9 cellular contexts compared by ENCODE assay signal in genomic region chr19:49436381-49437017, GRCh38. TPM values are rescaled to one million over a fixed set of nuclear protein-coding genes. Genes with fewer than 3 reads are reported as not detected.
DNase-seq lines count a peak whose midpoint lies in the region; ATAC-seq and TF ChIP-seq lines count a peak whose summit lies in the region.
"Had no signal": no experiment of that assay in that cellular context is flagged by ENCODE, and none has a peak within 500 bp of the region (broad histone marks: within the 10 kb centered on the region; RNA-seq: fewer than 3 reads in every experiment).

No MANE protein-coding gene starts in this region.

- H3K27ac ChIP-seq in HUES48 (ENCODE audit: low read depth, low read length) (no peak overlapping the region), PC-9 (no peak overlapping the region)
- H3K27ac ChIP-seq: ascending aorta, HL-60 had no signal

- H3K36me3 ChIP-seq in HUES48 (ENCODE audit: control insufficient read depth, insufficient read depth, low read length) (no peaks in the 10 kb centered on the region), PC-9 (ENCODE audit: low read depth) (no peaks in the 10 kb centered on the region)
- H3K36me3 ChIP-seq: ascending aorta had no signal

- no peaks in the 10 kb centered on the region for H4K20me1 ChIP-seq in PC-9 (ENCODE audit: insufficient read depth)

- no TSS peak for BruUV-seq in PC-9 (replicated peaks; lab: Mats Ljungman, UMichigan)

- no peak overlapping the region for H3K4me2 ChIP-seq in PC-9

- H3K4me1 ChIP-seq in HUES48 (ENCODE audit: control insufficient read depth, insufficient read depth, low read length) (peaks cover 4% of the 10 kb centered on the region; the same call in 1 of the 2 replicates), PC-9 (replicated peaks; ENCODE audit: insufficient read depth) (no peaks in the 10 kb centered on the region)
- H3K4me1 ChIP-seq: ascending aorta had no signal

- TF ChIP-seq CTCF in PC-9 (conservative IDR thresholded peaks at IDR 0.05): no peak

- no peak overlapping the region for H3K9ac ChIP-seq in HUES48 (ENCODE audit: low read depth, low read length)

- DNase-seq in activated CD4-positive, alpha-beta T cell treated with anti-CD3 and anti-CD28 coated beads, Interleukin-2, amount 50 U/mL, for 1 hour: peak; percentile 54
- DNase-seq in epidermal melanocyte (ENCODE audit: insufficient read length, low spot score) (peak; percentile 12), PC-9 (no peak), SIG-M5 treated with dmso at 0.1 percent for 504 hours (lab: John Stamatoyannopoulos, UW; ENCODE audit: unreplicated experiment) (no peak)
- DNase-seq in stimulated activated CD8-positive, alpha-beta memory T cell treated with anti-CD3 and anti-CD28 coated beads, Interleukin-4, amount 100 ng/mL, for 24 hours (ENCODE audit: low read depth): peak; percentile 47

- CTCF ChIA-PET in PC-9 (lab: Charles Lee): interaction anchor here (0.7 kb wide), 1 partner anchor 83 kb away, joined by 3 read pairs; no protein-coding TSS in a partner anchor

- peaks cover 15% of the 10 kb centered on the region; the same call in 1 of the 2 replicates for H3F3A ChIP-seq in PC-9 (ENCODE audit: insufficient read depth, low read depth)

- peaks cover 83% of the 10 kb centered on the region for H3K27me3 ChIP-seq in HUES48 (ENCODE audit: control insufficient read depth, insufficient read depth, low read length)
- peaks cover 43% of the 10 kb centered on the region for H3K27me3 ChIP-seq in PC-9 (ENCODE audit: insufficient read depth, low read depth)

- intact Hi-C loops in PC-9 (cut with micrococcal nuclease; ENCODE audit: unreplicated experiment): no loop called here

- H3K9me2 ChIP-seq in PC-9 (ENCODE audit: insufficient read depth): no peaks in the 10 kb centered on the region

- ATAC-seq in GM18870 (IDR thresholded peaks at IDR 0.05; ENCODE audit: unreplicated experiment): no peak

- no peak overlapping the region for H2AFZ ChIP-seq in PC-9

- H3K4me3 ChIP-seq in HUES48 (ENCODE audit: low read depth, low read length) (peak overlapping the region; percentile 14; the same call in 1 of the 2 replicates), PC-9 (no peak overlapping the region)
- H3K4me3 ChIP-seq: ascending aorta had no signal

- H3K79me2 ChIP-seq in PC-9 (ENCODE audit: low read depth): no peaks in the 10 kb centered on the region

- H3K9me3 ChIP-seq in HUES48 (ENCODE audit: control insufficient read depth, insufficient read depth, low read length) (no peaks in the 10 kb centered on the region), PC-9 (ENCODE audit: insufficient read depth, low read depth) (no peaks in the 10 kb centered on the region)
- H3K9me3 ChIP-seq: ascending aorta had no signal

- POLR2A ChIA-PET in PC-9 (lab: Charles Lee; ENCODE audit: unreplicated experiment): no interaction called here

RNA-seq across cellular contexts. Expression of gene SLC17A7, which starts 4.8 kb away (rescaled TPM):
- 0.68 and 0.70 TPM in 2 replicates for total RNA-seq in PC-9 (2021)

RNA-seq across cellular contexts. Expression of gene GFY, which starts 11.3 kb away (rescaled TPM):
- not detected in 2 replicates for total RNA-seq in PC-9 (2021)
- total RNA-seq: ascending aorta had no signal

RNA-seq across cellular contexts. Expression of gene PTH2, which starts 13.3 kb away (rescaled TPM):
- not detected in 2 replicates for total RNA-seq in PC-9 (2021)
- total RNA-seq: ascending aorta had no signal

RNA-seq across cellular contexts. Expression of gene PIH1D1, which starts 15.1 kb away (rescaled TPM):
- 156 and 184 TPM in 2 replicates for total RNA-seq in PC-9 (2021)

RNA-seq across cellular contexts. Expression of gene ALDH16A1, which starts 16.5 kb away (rescaled TPM):
- total RNA-seq in PC-9 (2021): 40.9 and 66.8 TPM in 2 replicates

Comparison
In these comparisons a context has a peak if more than half of its experiments do, and no peak if none do; other contexts are left out.
1. DNase-seq: peak in activated CD4-positive, alpha-beta T cell treated with anti-CD3 and anti-CD28 coated beads, Interleukin-2, amount 50 U/mL, for 1 hour (single experiment), epidermal melanocyte (single experiment) and stimulated activated CD8-positive, alpha-beta memory T cell treated with anti-CD3 and anti-CD28 coated beads, Interleukin-4, amount 100 ng/mL, for 24 hours (single experiment); none in PC-9 (0 of 2) and SIG-M5 treated with dmso at 0.1 percent for 504 hours (single experiment).